Comparison of ENCODE assay signal across 19 cellular contexts in the genomic region with DNA sequence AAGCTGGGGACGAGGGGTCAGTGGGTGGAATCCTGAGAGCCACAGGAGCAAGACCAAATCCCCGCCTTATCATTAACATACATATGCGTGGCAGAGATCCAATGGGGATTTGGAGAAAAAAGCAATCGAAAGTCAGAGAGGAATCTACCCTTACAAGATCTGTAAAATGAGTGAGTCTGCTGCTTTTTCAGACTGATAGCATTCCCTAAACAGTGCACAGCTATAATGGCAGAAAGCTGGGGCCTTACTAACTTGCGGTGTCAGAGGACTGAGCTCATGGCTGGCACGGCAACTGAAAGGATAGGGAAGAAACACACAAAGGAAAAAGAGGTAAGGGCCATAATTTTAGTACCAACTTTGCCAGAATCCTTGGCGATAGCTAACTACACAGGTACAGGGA. TPM values are rescaled to one million over a fixed set of nuclear protein-coding genes. Genes with fewer than 3 reads are reported as not detected.
A peak's percentile ranks its signal among the peaks of the same experiment; 100 is the strongest.
DNase-seq lines count a peak whose midpoint lies in the region; ATAC-seq, FAIRE-seq and TF ChIP-seq lines count a peak whose summit lies in the region.
"Had no signal": no experiment of that assay in that cellular context is flagged by ENCODE, and none has a peak within 500 bp of the region (broad histone marks: within the 10 kb centered on the region; RNA-seq: fewer than 3 reads in every experiment).

No MANE protein-coding gene starts in this region.

- H3K4me2 ChIP-seq in A549 = peak overlapping the region; percentile 4; the same call in 1 of the 3 replicates
- H3K4me2 ChIP-seq in GM23338 = no peak overlapping the region
- peak overlapping the region; percentile 8; the same call in 1 of the 2 replicates for H3K4me2 ChIP-seq in K562 (ENCODE audit: insufficient read depth, low read length)

- TF ChIP-seq RAD21 in A549 (conservative IDR thresholded peaks at IDR 0.05 in 1 of 2, IDR thresholded peaks at IDR 0.05 in 1 of 2) = no peak
- no peak for TF ChIP-seq RAD21 in K562 (CRISPR knock-in tag; conservative IDR thresholded peaks at IDR 0.05 in 1 of 2, IDR thresholded peaks at IDR 0.05 in 1 of 2)

- TF ChIP-seq EP300 in A549 (IDR thresholded peaks at IDR 0.05) = no peak
- TF ChIP-seq EP300 in K562 (IDR thresholded peaks at IDR 0.05; ENCODE audit: low read length) = peak; percentile 13; the same call in 1 of the 2 replicates

- no TSS peak for BruUV-seq in K562 (replicated peaks; lab: Mats Ljungman, UMichigan)

- no peaks in the 10 kb centered on the region for H3K27me3 ChIP-seq in GM23338 (ENCODE audit: insufficient read depth)
- no peaks in the 10 kb centered on the region for H3K27me3 ChIP-seq in K562 (ENCODE audit: control insufficient read depth in 2 of 2, insufficient read depth in 2 of 2, low read length in 2 of 2)
- H3K27me3 ChIP-seq: SJCRH30 had no signal

- H2AFZ ChIP-seq in GM23338 = no peak overlapping the region
- no peak overlapping the region; the same call in 1 of the 2 replicates for H2AFZ ChIP-seq in K562 (ENCODE audit: low read depth, low read length)

- peaks cover 9% of the 10 kb centered on the region for H3K4me1 ChIP-seq in A549
- no peaks in the 10 kb centered on the region for H3K4me1 ChIP-seq in GM23338 (ENCODE audit: insufficient read depth)
- peaks cover 0 to 15% of the 10 kb centered on the region in 2 experiments; a peak in 3 of 5 replicates for H3K4me1 ChIP-seq in K562 (replicated peaks in 1 of 2; ENCODE audit: control insufficient read depth in 2 of 2, insufficient read depth in 2 of 2, low read length in 2 of 2)
- H3K4me1 ChIP-seq: SJCRH30 had no signal

- H3K27me3 Mint-ChIP-seq in GM23338 (ENCODE audit: insufficient read depth, low read depth, poor library complexity) (no peaks in the 10 kb centered on the region), nephron progenitor cell (ENCODE audit: low read depth, poor library complexity) (no peaks in the 10 kb centered on the region)
- H3K27me3 Mint-ChIP-seq: IgD-negative memory B cell had no signal

- H3K79me2 ChIP-seq in GM23338 (replicated peaks; ENCODE audit: insufficient read depth) (peaks cover 43% of the 10 kb centered on the region), K562 (ENCODE audit: control insufficient read depth, insufficient read depth, low read length) (peaks cover 40% of the 10 kb centered on the region)

- H3K36me3 Mint-ChIP-seq in GM23338 (ENCODE audit: low read depth) = peaks cover 5% of the 10 kb centered on the region; the same call in 1 of the 3 replicates
- H3K36me3 Mint-ChIP-seq in nephron progenitor cell (ENCODE audit: low read depth) = peaks cover 38% of the 10 kb centered on the region

- H3K4me3 ChIP-seq in A549 = no peak overlapping the region
- no peak overlapping the region for H3K4me3 ChIP-seq in GM23338
- H3K4me3 ChIP-seq in K562 = no peak overlapping the region
- H3K4me3 ChIP-seq: SJCRH30 had no signal

- FAIRE-seq in A549 (lab: Jason Lieb, UNC) (no peak), K562 (lab: Jason Lieb, UNC) (peak; percentile 71)

- CTCF ChIA-PET in A549 (lab: Yijun Ruan, JAX) = interaction anchor here (0.5 to 3.2 kb wide), 4 partner anchors 12 to 230 kb away, joined by 3 to 12 read pairs (median 4); no protein-coding TSS in a partner anchor
- CTCF ChIA-PET in K562 (lab: Yijun Ruan, JAX; ENCODE audit: low intra/inter-chr PET ratio) = no interaction called here

- H3K9me1 ChIP-seq in K562 (ENCODE audit: control insufficient read depth, insufficient read depth, low read length) = no peaks in the 10 kb centered on the region

- POLR2A ChIA-PET in A549 (lab: Yijun Ruan, JAX) (no interaction called here), K562 (lab: Yijun Ruan, JAX) (interaction anchor here (1.3 to 1.9 kb wide), 3 partner anchors 14 to 17 kb away, joined by 3 to 11 read pairs (median 7); no protein-coding TSS in a partner anchor)

- WGBS in A549 (ENCODE audit: missing lambda C conversion rate) = 86% methylated on average over 7 of the region's 7 CpGs
- 18% methylated on average over 7 of the region's 7 CpGs for WGBS in K562 (ENCODE audit: insufficient coverage, low coverage, missing lambda C conversion rate)

- H3K4me3 Mint-ChIP-seq in GM23338 = no peak overlapping the region
- no peak overlapping the region for H3K4me3 Mint-ChIP-seq in nephron progenitor cell
- H3K4me3 Mint-ChIP-seq: IgD-negative memory B cell had no signal

- no peak for ATAC-seq in A549
- ATAC-seq in GM23338 = no peak
- ATAC-seq in K562 = peak; percentile 90

- DNase-seq in A549 (ENCODE audit: low read depth in 1 of 2, low spot score in 1 of 2) (no peak), GM23338 (ENCODE audit: low spot score) (no peak), K562 (ENCODE audit: extremely low read depth in 1 of 4, low spot score in 3 of 4) (peak; percentile 46 to 82 (median 61)), nephron progenitor cell (no peak), NCI-H1694 treated with DMSO at 0.1 percent for 48 hours (lab: John Stamatoyannopoulos, UW) (no peak), medulla oblongata (ENCODE audit: extremely low spot score) (no peak)
- DNase-seq in stimulated activated CD4-positive, alpha-beta T cell treated with anti-CD3 and anti-CD28 coated beads, Interleukin-4, amount 100 ng/mL, for 4 hours = no peak
- DNase-seq: ACHN; C1 segment of cervical spinal cord; GDM1; HCEC 1CT; NCI-H1092 treated with DMSO at 0.1 percent for 48 hours; NCI-H2081 treated with DMSO at 0.1 percent for 48 hours; NK-92 treated with Interleukin-12 subunit alpha and Interleukin-12 subunit beta, amount 100 ng/mL, for 24 hours; RPMI8226; SJCRH30 had no signal

- peaks cover 6% of the 10 kb centered on the region; the same call in 2 of the 3 replicates for H3K4me1 Mint-ChIP-seq in GM23338
- H3K4me1 Mint-ChIP-seq in nephron progenitor cell = no peaks in the 10 kb centered on the region

- in situ Hi-C loops in K562 (cut with MboI) = no loop called here

- TF ChIP-seq CTCF in A549 (IDR thresholded peaks at IDR 0.05) (no peak), GM23338 (conservative IDR thresholded peaks at IDR 0.05; ENCODE audit: low read depth in 2 of 2) (no peak), K562 (IDR thresholded peaks at IDR 0.05 in 2 of 3, conservative IDR thresholded peaks at IDR 0.05 in 1 of 3; ENCODE audit: insufficient read depth in 2 of 3, low read depth in 1 of 3, low read length in 3 of 3) (no peak), nephron progenitor cell (IDR thresholded peaks at IDR 0.05) (no peak)

- no peaks in the 10 kb centered on the region for H3F3A ChIP-seq in GM23338 (replicated peaks; ENCODE audit: low read depth)

- H3K27ac ChIP-seq in A549 (no peak overlapping the region), GM23338 (ENCODE audit: low read depth) (no peak overlapping the region), K562 (ENCODE audit: extremely low read depth, low read depth, low read length) (peak overlapping the region; percentile 47)
- H3K27ac ChIP-seq: SJCRH30 had no signal

- no peak for TF ChIP-seq POLR2A in A549 (IDR thresholded peaks at IDR 0.05; ENCODE audit: low read length)
- TF ChIP-seq POLR2A in K562 (conservative IDR thresholded peaks at IDR 0.05) = no peak

- H3K9me3 ChIP-seq in A549 = no peaks in the 10 kb centered on the region
- H3K9me3 ChIP-seq in K562 (replicated peaks; ENCODE audit: control insufficient read depth, insufficient read depth, low read depth, low read length) = no peaks in the 10 kb centered on the region
- H3K9me3 ChIP-seq: SJCRH30 had no signal

- H3K36me3 ChIP-seq in GM23338 (ENCODE audit: insufficient read depth) (no peaks in the 10 kb centered on the region), K562 (ENCODE audit: control insufficient read depth, insufficient read depth, low read length) (no peaks in the 10 kb centered on the region)
- H3K36me3 ChIP-seq: SJCRH30 had no signal

- H3K9me3 Mint-ChIP-seq in GM23338 (0 out of 3 replicates have a peak, but pooled peaks cover 4% of the 10 kb centered on the region), nephron progenitor cell (peaks cover 29% of the 10 kb centered on the region)
- H3K9me3 Mint-ChIP-seq: IgD-negative memory B cell had no signal

- intact Hi-C loops in K562 (cut with micrococcal nuclease) = loop anchor here (10.0 kb wide), 1 partner anchor 700 kb away; no protein-coding TSS in a partner anchor

- no peaks in the 10 kb centered on the region for H3K9me2 ChIP-seq in GM23338 (ENCODE audit: insufficient read depth)

- no peak overlapping the region; a peak in 1 of 4 replicates for H3K9ac ChIP-seq in K562 (ENCODE audit: insufficient read depth in 1 of 2, low read depth in 2 of 2, low read length in 2 of 2)

- H4K20me1 ChIP-seq in GM23338 (replicated peaks; ENCODE audit: insufficient read depth) (no peaks in the 10 kb centered on the region), K562 (replicated peaks; ENCODE audit: control insufficient read depth, insufficient read depth, low read length) (no peaks in the 10 kb centered on the region)

- H3K27ac Mint-ChIP-seq in GM23338 (peak overlapping the region; percentile 42; the same call in 1 of the 2 replicates), nephron progenitor cell (peak overlapping the region; percentile 79)
- H3K27ac Mint-ChIP-seq: IgD-negative memory B cell had no signal

RNA-seq across cellular contexts. Expression of gene GPR22, which starts 25.1 kb away (rescaled TPM):
- polyA plus RNA-seq in A549 (2011; rRNA removed) (not detected in 2 replicates), A549 (2017; fragmentation: RNase III; extraction: RNeasy Plus Mini Kit Qiagen cat#74134 plus additional on column Dnase treatment) (not detected in 3 replicates), GM23338 (2016; fragmentation: Nextera tagmentation; extraction: Ambion mirVana) (2.0 and 3.4 TPM in 2 replicates), K562 (2011; rRNA removed) (not detected in 2 replicates), K562 (2014; fragmentation: Illumina TruSeq; extraction: Trizol) (not detected in 2 replicates), K562 (2014; fragmentation: Nextera tagmentation; extraction: Ambion mirVana) (under 1 TPM; 0.07 to 0.20 TPM), K562 (2014; rRNA removed) (not detected in 2 replicates)
- polyA plus RNA-seq in A549 (2012; cell fraction: cytosol; rRNA removed) = not detected in 2 replicates
- polyA plus RNA-seq in A549 (2012; cell fraction: nucleus; rRNA removed) = not detected in 2 replicates
- not detected in 2 replicates for polyA minus RNA-seq in A549 (2011; rRNA and poly(A)+ RNA removed)
- total RNA-seq in GM23338 (2014; rRNA removed; shearing (Covaris generic)) = not detected in 2 replicates
- total RNA-seq in K562 (2011; cell fraction: chromatin; rRNA removed; ENCODE audit: low replicate concordance) = 0.33 TPM in 1 of 2 replicates, not detected in the other
- not detected in 2 replicates for total RNA-seq in K562 (2011; cell fraction: nucleolus; rRNA removed)
- total RNA-seq in K562 (2011; cell fraction: nucleoplasm; rRNA removed) = not detected in 2 replicates
- total RNA-seq in K562 (2014; rRNA removed) (not detected in 2 replicates), K562 (2014; rRNA removed; fragmentation: Illumina TruSeq; extraction: Trizol) (not detected in 2 replicates), K562 (2015; rRNA removed; fragmentation: Illumina TruSeq; extraction: Trizol) (not detected in 2 replicates), K562 (2021) (not detected in 2 replicates)
- not detected in 2 replicates for polyA plus RNA-seq in K562 (2011; cell fraction: cytosol; rRNA removed)
- not detected in 2 replicates for polyA plus RNA-seq in K562 (2011; cell fraction: nucleus; rRNA removed)
- 0.11 TPM in 1 of 2 replicates, not detected in the other for polyA plus RNA-seq in K562 (2012)
- not detected in 2 replicates for polyA minus RNA-seq in K562 (2011; rRNA and poly(A)+ RNA removed)
- polyA minus RNA-seq in K562 (2011; cell fraction: cytosol; rRNA and poly(A)+ RNA removed) = not detected in 2 replicates
- polyA minus RNA-seq in K562 (2011; cell fraction: nucleus; rRNA and poly(A)+ RNA removed) = 0.11 and 0.27 TPM in 2 replicates
- total RNA-seq: Daoy, LHCN-M2, SJCRH30 had no signal
- polyA plus RNA-seq: IgD-negative memory B cell had no signal

Comparison
In these comparisons a context has a peak if more than half of its experiments do, and no peak if none do; other contexts are left out.
1. DNase-seq: peak in K562 (4 of 4); none in A549 (0 of 2), GM23338 (single experiment), nephron progenitor cell (single experiment), stimulated activated CD4-positive, alpha-beta T cell treated with anti-CD3 and anti-CD28 coated beads, Interleukin-4, amount 100 ng/mL, for 4 hours (0 of 2), NCI-H1694 treated with DMSO at 0.1 percent for 48 hours (single experiment) and medulla oblongata (single experiment).
2. Of the 35 proteins assayed by ChIP-seq in both K562 and A549: peak only in K562: EP300, HDAC2, KDM1A and RCOR1; only in A549: none; in both: none; in neither: 31.